Comparison of ENCODE assay signal across 1 cellular context in genomic region chr4:140088317-140088967, GRCh38.
TF ChIP-seq lines count a peak whose summit lies in the region.

No MANE protein-coding gene starts in this region.

TF ChIP-seq in K562, 482 proteins besides CTCF, POLR2A, EP300 and RAD21 (continued from another document):
- no peak for TF ChIP-seq THRAP3 (IDR thresholded peaks at IDR 0.05; ENCODE audit: borderline replicate concordance)
TF ChIP-seq in K562: peak in this region for 1.
